Comparison of ENCODE assay signal across 8 cellular contexts in the genomic region with DNA sequence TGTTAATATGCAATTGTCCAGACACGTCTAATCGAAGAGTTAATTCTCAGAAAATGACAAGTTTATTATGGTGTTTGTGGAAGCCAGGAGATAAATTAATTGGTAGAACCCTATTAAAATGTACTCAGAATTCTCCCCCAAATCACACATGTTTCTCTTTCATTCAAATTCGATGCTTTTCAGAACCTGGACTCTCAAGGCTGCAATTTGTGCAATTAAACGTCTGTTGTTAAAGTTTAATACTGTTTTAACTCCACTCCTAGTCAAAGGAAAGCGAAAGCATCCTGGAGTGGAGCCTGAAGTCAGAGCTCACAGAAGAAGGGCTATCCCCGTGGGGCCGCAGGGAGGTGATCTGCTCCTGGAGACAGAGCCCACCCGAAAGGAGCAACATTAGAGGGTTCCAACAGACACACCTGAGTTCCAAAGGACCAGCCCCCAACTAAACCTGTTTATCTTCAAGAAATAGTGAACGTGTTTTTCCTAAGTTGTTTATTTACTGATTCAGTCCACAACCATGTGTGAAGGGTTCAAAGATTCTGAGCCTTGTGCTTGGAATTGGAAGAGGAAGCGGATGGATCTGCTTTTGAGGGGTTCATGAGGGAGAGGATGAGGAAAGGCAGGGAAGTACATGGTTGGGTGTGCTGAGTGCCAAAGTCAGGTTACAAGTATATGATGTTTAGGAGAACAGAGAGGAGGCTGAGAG.
DNase-seq lines count a peak whose midpoint lies in the region; ATAC-seq and TF ChIP-seq lines count a peak whose summit lies in the region.

No MANE protein-coding gene starts in this region.

- peaks cover 16 to 28% (median 20%) of the 10 kb centered on the region in 3 donors for H3K27me3 ChIP-seq in gastrocnemius medialis

- H3K4me1 ChIP-seq in gastrocnemius medialis: peaks cover 4 to 13% of the 10 kb centered on the region in 2 donors

- no peaks in the 10 kb centered on the region for H3K36me3 ChIP-seq in gastrocnemius medialis

- intact Hi-C loops in left cardiac atrium (cut with DNase I) (no loop called here), gastrocnemius medialis (cut with DNase I; ENCODE audit: low total_unique reads) (no loop called here)

- ATAC-seq in GM19395 (IDR thresholded peaks at IDR 0.05; ENCODE audit: unreplicated experiment) (peak; percentile 25), left cardiac atrium (peak; percentile 28 to 55), gastrocnemius medialis (no peak), GM18907 (IDR thresholded peaks at IDR 0.05; ENCODE audit: unreplicated experiment) (no peak)

- no peak overlapping the region for H3K27ac ChIP-seq in gastrocnemius medialis

- no peak for TF ChIP-seq POLR2A in gastrocnemius medialis (IDR thresholded peaks at IDR 0.05)

- H3K9me3 ChIP-seq in gastrocnemius medialis: no peaks in the 10 kb centered on the region

- TF ChIP-seq CTCF in WI38 (IDR thresholded peaks at IDR 0.05; ENCODE audit: low read depth, low read length): no peak
- no peak for TF ChIP-seq CTCF in gastrocnemius medialis (IDR thresholded peaks at IDR 0.05 in 4 of 5, conservative IDR thresholded peaks at IDR 0.05 in 1 of 5)

- DNase-seq in left cardiac atrium (peak; percentile 36), gastrocnemius medialis (no peak), DMS153 treated with DMSO at 0.1 percent for 48 hours (lab: John Stamatoyannopoulos, UW; ENCODE audit: unreplicated experiment) (no peak), NCI-H82 (lab: John Stamatoyannopoulos, UW) (no peak)
- no peak for DNase-seq in activated CD4-positive, alpha-beta T cell treated with anti-CD3 and anti-CD28 coated beads, Interleukin-2, amount 50 U/mL, for 4 hours

- in situ Hi-C loops in gastrocnemius medialis (cut with MboI; ENCODE audit: low sequenced_read_pairs in 4 of 4): no loop called here

- H3K4me3 ChIP-seq in WI38 (ENCODE audit: low read depth, low read length) (peak overlapping the region; percentile 57), gastrocnemius medialis (peak overlapping the region; percentile 45 to 73 (median 56))

Comparison
In these comparisons a context has a peak if more than half of its experiments do, and no peak if none do; other contexts are left out.
1. ATAC-seq: peak in GM19395 (single experiment) and left cardiac atrium (2 of 2); none in gastrocnemius medialis (0 of 2) and GM18907 (single experiment).